In genomic region chr5:172953776-172954189, GRCh38 we compare ENCODE assay signal across 14 cellular contexts. TPM values are rescaled to one million over a fixed set of nuclear protein-coding genes. Genes with fewer than 3 reads are reported as not detected.
DNase-seq lines count a peak whose midpoint lies in the region; ATAC-seq and TF ChIP-seq lines count a peak whose summit lies in the region.
"Had no signal": no experiment of that assay in that cellular context is flagged by ENCODE, and none has a peak within 500 bp of the region (broad histone marks: within the 10 kb centered on the region; RNA-seq: fewer than 3 reads in every experiment).

No MANE protein-coding gene starts in this region.

- H3F3A ChIP-seq in smooth muscle cell (ENCODE audit: low read depth): peaks cover 19% of the 10 kb centered on the region

- H3K27me3 ChIP-seq in smooth muscle cell (ENCODE audit: low read depth): no peaks in the 10 kb centered on the region
- H3K27me3 ChIP-seq: right lobe of liver had no signal

- H3K36me3 ChIP-seq in smooth muscle cell (ENCODE audit: low read depth): no peaks in the 10 kb centered on the region

- no peak overlapping the region for H3K9ac ChIP-seq in smooth muscle cell (ENCODE audit: low read depth)

- H4K20me1 ChIP-seq in smooth muscle cell (ENCODE audit: low read depth): no peaks in the 10 kb centered on the region

- DNase-seq in ELR (ENCODE audit: low read depth): peak; percentile 89
- DNase-seq in T-helper 17 cell: no peak
- peak; percentile 91 for DNase-seq in fibroblast of pulmonary artery (ENCODE audit: low read depth)
- no peak for DNase-seq in smooth muscle cell (lab: John Stamatoyannopoulos, UW; ENCODE audit: unreplicated experiment)
- DNase-seq in NCI-H2171 treated with DMSO at 0.1 percent for 48 hours (lab: John Stamatoyannopoulos, UW): no peak
- DNase-seq in NCI-H526 treated with DMSO at 0.1 percent for 48 hours (lab: John Stamatoyannopoulos, UW): no peak
- DNase-seq in NOMO-1 treated with DMSO at 0.1 percent for 48 hours (lab: John Stamatoyannopoulos, UW; ENCODE audit: unreplicated experiment): no peak
- no peak for DNase-seq in NCI-H1092 (lab: John Stamatoyannopoulos, UW)
- DNase-seq: activated naive CD8-positive, alpha-beta T cell treated with anti-CD3 and anti-CD28 coated beads, Interleukin-2, amount 10 ng/mL, durations not matched to agents 7 days and 5 days; Caco-2; effector CD8-positive, alpha-beta T cell; KG1; OCI-M1; right lobe of liver had no signal

- no peak overlapping the region for H3K4me3 Mint-ChIP-seq in T-helper 17 cell
- H3K4me3 Mint-ChIP-seq: activated naive CD8-positive, alpha-beta T cell treated with anti-CD3 and anti-CD28 coated beads, Interleukin-2, amount 10 ng/mL, durations not matched to agents 7 days and 5 days had no signal

- H3K27me3 Mint-ChIP-seq in T-helper 17 cell: no peaks in the 10 kb centered on the region
- H3K27me3 Mint-ChIP-seq: activated naive CD8-positive, alpha-beta T cell treated with anti-CD3 and anti-CD28 coated beads, Interleukin-2, amount 10 ng/mL, durations not matched to agents 7 days and 5 days had no signal

- no peak overlapping the region for H3K4me2 ChIP-seq in smooth muscle cell

- no peak overlapping the region for H2AFZ ChIP-seq in smooth muscle cell (ENCODE audit: low read depth)

- WGBS in smooth muscle cell (ENCODE audit: low lambda C conversion rate): 50% methylated on average over 3 of the region's 3 CpGs

- peaks cover 14% of the 10 kb centered on the region for H3K4me1 Mint-ChIP-seq in T-helper 17 cell

- no peaks in the 10 kb centered on the region for H3K79me2 ChIP-seq in smooth muscle cell (ENCODE audit: low read depth)

- peak overlapping the region; percentile 60 for H3K27ac ChIP-seq in smooth muscle cell (ENCODE audit: low read depth)
- H3K27ac ChIP-seq: right lobe of liver had no signal

- H3K4me3 ChIP-seq in fibroblast of pulmonary artery (replicated peaks; ENCODE audit: low read depth, low read length): no peak overlapping the region
- H3K4me3 ChIP-seq in smooth muscle cell: no peak overlapping the region
- H3K4me3 ChIP-seq: right lobe of liver had no signal

- H3K9me3 ChIP-seq in T-helper 17 cell (ENCODE audit: control insufficient read depth, low read length, poor library complexity, severe bottlenecking) (no peaks in the 10 kb centered on the region), smooth muscle cell (replicated peaks; ENCODE audit: low read depth) (no peaks in the 10 kb centered on the region)
- H3K9me3 ChIP-seq: Caco-2, right lobe of liver had no signal

- no peak for ATAC-seq in T-helper 17 cell
- ATAC-seq: right lobe of liver had no signal

- H3K4me1 ChIP-seq in smooth muscle cell (ENCODE audit: low read depth): no peaks in the 10 kb centered on the region
- H3K4me1 ChIP-seq: right lobe of liver had no signal

- peaks cover 2% of the 10 kb centered on the region for H3K36me3 Mint-ChIP-seq in T-helper 17 cell (ENCODE audit: low read depth)
- H3K36me3 Mint-ChIP-seq: activated naive CD8-positive, alpha-beta T cell treated with anti-CD3 and anti-CD28 coated beads, Interleukin-2, amount 10 ng/mL, durations not matched to agents 7 days and 5 days had no signal

- TF ChIP-seq CTCF in fibroblast of pulmonary artery (IDR thresholded peaks at IDR 0.05; ENCODE audit: low read length, missing control alignments): no peak
- TF ChIP-seq CTCF in smooth muscle cell (IDR thresholded peaks at IDR 0.05; ENCODE audit: borderline replicate concordance, insufficient read depth, poor library complexity, severe bottlenecking): no peak

- H3K27ac Mint-ChIP-seq in T-helper 17 cell: peak overlapping the region; percentile 34
- H3K27ac Mint-ChIP-seq: activated naive CD8-positive, alpha-beta T cell treated with anti-CD3 and anti-CD28 coated beads, Interleukin-2, amount 10 ng/mL, durations not matched to agents 7 days and 5 days had no signal

RNA-seq across cellular contexts. Expression of gene RPL26L1, which starts 5.4 kb away (rescaled TPM):
- total RNA-seq in T-helper 17 cell (10 to 100 TPM; 13.9 to 17.7 TPM), smooth muscle cell (75.5 and 83.2 TPM in 2 replicates)
- 83.0 and 99.6 TPM in 2 replicates for polyA plus RNA-seq in smooth muscle cell

RNA-seq across cellular contexts. Expression of gene ATP6V0E1, which starts 29.8 kb away (rescaled TPM):
- total RNA-seq in T-helper 17 cell: 100 to 1,000 TPM; 102 to 104 TPM
- 201 and 247 TPM in 2 replicates for total RNA-seq in smooth muscle cell
- polyA plus RNA-seq in smooth muscle cell: 431 and 445 TPM in 2 replicates

Comparison
In these comparisons a context has a peak if more than half of its experiments do, and no peak if none do; other contexts are left out.
1. DNase-seq: peak in ELR (single experiment) and fibroblast of pulmonary artery (single experiment); none in T-helper 17 cell (0 of 3), smooth muscle cell (single experiment), NCI-H2171 treated with DMSO at 0.1 percent for 48 hours (single experiment), NCI-H526 treated with DMSO at 0.1 percent for 48 hours (single experiment), NOMO-1 treated with DMSO at 0.1 percent for 48 hours (single experiment) and NCI-H1092 (single experiment).